ENCODE assay signal across 19 cellular contexts in genomic region chr3:120425196-120425595, GRCh38. TPM values are rescaled to one million over a fixed set of nuclear protein-coding genes. Genes with fewer than 3 reads are reported as not detected.
DNase-seq lines count a peak whose midpoint lies in the region; FAIRE-seq and TF ChIP-seq lines count a peak whose summit lies in the region.
"Had no signal": no experiment of that assay in that cellular context is flagged by ENCODE, and none has a peak within 500 bp of the region (broad histone marks: within the 10 kb centered on the region; RNA-seq: fewer than 3 reads in every experiment).

No MANE protein-coding gene starts in this region.

- H3K9me3 ChIP-seq in adipocyte (ENCODE audit: control insufficient read depth, low read length): no peaks in the 10 kb centered on the region
- H3K9me3 ChIP-seq in esophagus squamous epithelium: no peaks in the 10 kb centered on the region
- H3K9me3 ChIP-seq in osteoblast (ENCODE audit: low read depth, low read length): no peaks in the 10 kb centered on the region
- H3K9me3 ChIP-seq in vagina: no peaks in the 10 kb centered on the region
- H3K9me3 ChIP-seq: HAP-1 had no signal

- peaks cover 100% of the 10 kb centered on the region for H3K79me2 ChIP-seq in osteoblast (ENCODE audit: insufficient read depth, low read length)

- no peak for DNase-seq in adipocyte (ENCODE audit: low read depth)
- no peak for DNase-seq in esophagus squamous epithelium (lab: John Stamatoyannopoulos, UW)
- no peak for DNase-seq in osteoblast (ENCODE audit: insufficient read length, low spot score, missing footprints)
- DNase-seq in vagina (ENCODE audit: extremely low spot score in 2 of 2): no peak
- no peak for DNase-seq in dedifferentiated amniotic fluid mesenchymal stem cell (ENCODE audit: extremely low spot score)
- DNase-seq in H54 (ENCODE audit: insufficient read length, low spot score): no peak
- no peak for DNase-seq in NCI-H226
- DNase-seq: activated CD4-positive, CD25-positive, alpha-beta regulatory T cell; activated CD8-positive, alpha-beta memory T cell treated with anti-CD3 and anti-CD28 coated beads for 24 hours; activated T-cell treated with anti-CD3 and anti-CD28 coated beads, Interleukin-2, amount 50 U/mL, for 72 hours; Calu3; MV-4-11; NCI-H2081; NCI-H524 treated with DMSO at 0.1 percent for 48 hours; retina; SHP77 treated with DMSO at 0.1 percent for 48 hours; stimulated activated naive CD4-positive, alpha-beta T cell treated with Interleukin-2 at 50 U/mL for 16 hours had no signal

- H3K4me1 ChIP-seq in adipocyte (ENCODE audit: control insufficient read depth, insufficient read depth, low read length) (peaks cover 97% of the 10 kb centered on the region), esophagus squamous epithelium (peaks cover 0 to 92% (median 46%) of the 10 kb centered on the region in 3 donors), osteoblast (ENCODE audit: insufficient read depth, low read length) (peaks cover 97% of the 10 kb centered on the region), vagina (peaks cover 89% of the 10 kb centered on the region)
- H3K4me1 ChIP-seq: HAP-1 had no signal

- H3K27ac ChIP-seq in esophagus squamous epithelium (peak overlapping the region; percentile 30 to 72 (median 70)), osteoblast (ENCODE audit: low read depth, low read length) (peak overlapping the region; percentile 87), vagina (peak overlapping the region; percentile 62)

- peaks cover 42% of the 10 kb centered on the region for H3K36me3 ChIP-seq in adipocyte (ENCODE audit: control insufficient read depth, insufficient read depth, low read length, severe bottlenecking)
- no peaks in the 10 kb centered on the region for H3K36me3 ChIP-seq in esophagus squamous epithelium
- peaks cover 95% of the 10 kb centered on the region for H3K36me3 ChIP-seq in osteoblast (ENCODE audit: insufficient read depth, low read length)
- no peaks in the 10 kb centered on the region for H3K36me3 ChIP-seq in vagina
- H3K36me3 ChIP-seq: HAP-1 had no signal

- peaks cover 85% of the 10 kb centered on the region for H4K20me1 ChIP-seq in osteoblast (ENCODE audit: insufficient read depth, low read length)

- no peak for FAIRE-seq in H54 (lab: Jason Lieb, UNC)
- FAIRE-seq: keratinocyte had no signal

- H3K4me2 ChIP-seq in osteoblast (ENCODE audit: insufficient read depth, low read length): no peak overlapping the region

- 38 to 45% methylated on average over 2 of the region's 2 CpGs for WGBS in esophagus squamous epithelium, 2 donors

- intact Hi-C loops in esophagus squamous epithelium (cut with DNase I) (no loop called here), vagina (cut with DNase I) (loop anchor here (10.0 kb wide), 1 partner anchor 330 kb away; the partner anchor contains the start of gene GSK3B)

- TF ChIP-seq POLR2A in esophagus squamous epithelium (IDR thresholded peaks at IDR 0.05) (no peak), vagina (IDR thresholded peaks at IDR 0.05) (no peak), H54 (IDR thresholded peaks at IDR 0.05; ENCODE audit: low read depth, low read length) (no peak)

- no peak overlapping the region for H2AFZ ChIP-seq in osteoblast (ENCODE audit: low read length)

- H3K27me3 ChIP-seq in adipocyte (replicated peaks; ENCODE audit: control insufficient read depth, insufficient read depth, low read length) (no peaks in the 10 kb centered on the region), esophagus squamous epithelium (no peaks in the 10 kb centered on the region), osteoblast (ENCODE audit: insufficient read depth, low read length) (no peaks in the 10 kb centered on the region), vagina (no peaks in the 10 kb centered on the region)

- H3K9ac ChIP-seq in adipocyte (ENCODE audit: low read length): peak overlapping the region; percentile 68

- TF ChIP-seq CTCF in esophagus squamous epithelium (IDR thresholded peaks at IDR 0.05): no peak
- no peak for TF ChIP-seq CTCF in osteoblast (IDR thresholded peaks at IDR 0.05; ENCODE audit: extremely low read depth, low read depth, low read length)
- no peak for TF ChIP-seq CTCF in vagina (IDR thresholded peaks at IDR 0.05)

- H3K4me3 ChIP-seq in adipocyte (ENCODE audit: low read length): peak overlapping the region; percentile 28
- no peak overlapping the region for H3K4me3 ChIP-seq in esophagus squamous epithelium
- no peak overlapping the region for H3K4me3 ChIP-seq in osteoblast (ENCODE audit: insufficient read depth, low read length)
- no peak overlapping the region for H3K4me3 ChIP-seq in vagina
- H3K4me3 ChIP-seq: HAP-1 had no signal

RNA-seq across cellular contexts. Expression of gene FSTL1, which starts 25.6 kb away (rescaled TPM):
- total RNA-seq in esophagus squamous epithelium (100 to 1,000 TPM in 2 of 4 donors, 10 to 100 TPM in 1, 1 to 10 TPM in 1; 9.4 to 258 (median 70.7) TPM), osteoblast (1,825 and 2,074 TPM in 2 replicates), vagina (387 TPM)
